Comparison of ENCODE assay signal across 34 cellular contexts in genomic region chr3:4883011-4883410, GRCh38.
"Had no signal": no experiment of that assay in that cellular context is flagged by ENCODE, and none has a peak within 500 bp of the region (broad histone marks: within the 10 kb centered on the region; RNA-seq: fewer than 3 reads in every experiment).

No MANE protein-coding gene starts in this region.

- H3K27me3 ChIP-seq: MG63 had no signal

- H3K27ac ChIP-seq: KMS-11 had no signal

- DNase-seq: Karpas-422, Kasumi-1, MG63, MM.1S, MV-4-11, NCI-H1048, NCI-H1092, NCI-H1092 treated with DMSO at 0.1 percent for 48 hours, NCI-H1105, NCI-H1105 treated with DMSO at 0.1 percent for 48 hours, NCI-H1417 treated with DMSO at 0.1 percent for 48 hours, NCI-H1436, NCI-H1436 treated with DMSO at 0.1 percent for 48 hours, NCI-H146, NCI-H1694, NCI-H1694 treated with DMSO at 0.1 percent for 48 hours, NCI-H187, NCI-H187 treated with DMSO at 0.1 percent for 48 hours, NCI-H1930, NCI-H2029, NCI-H2029 treated with DMSO at 0.1 percent for 48 hours, NCI-H2081, NCI-H2081 treated with DMSO at 0.1 percent for 48 hours, NCI-H2107, NCI-H2171, NCI-H2171 treated with DMSO at 0.1 percent for 48 hours, NCI-H2227 treated with DMSO at 0.1 percent for 48 hours, NCI-H226, NCI-H345, NCI-H446, NCI-H446 treated with DMSO at 0.1 percent for 48 hours, NCI-H510A, NCI-H510A treated with DMSO at 0.1 percent for 48 hours had no signal

- H3K4me3 ChIP-seq: MG63 had no signal

- H3K36me3 ChIP-seq: MG63 had no signal

- H3K9me3 ChIP-seq: MG63 had no signal

- H3K9ac ChIP-seq: KMS-11 had no signal

- H3K4me2 ChIP-seq: KMS-11 had no signal
